In genomic region chr14:33738481-33738880, GRCh38 we compare ENCODE assay signal across 29 cellular contexts.
"Had no signal": no experiment of that assay in that cellular context is flagged by ENCODE, and none has a peak within 500 bp of the region (broad histone marks: within the 10 kb centered on the region; RNA-seq: fewer than 3 reads in every experiment).

No MANE protein-coding gene starts in this region.

- DNase-seq: activated CD4-positive, alpha-beta memory T cell treated with anti-CD3 and anti-CD28 coated beads for 36 hours; activated CD4-positive, alpha-beta T cell treated with anti-CD3 and anti-CD28 coated beads, Interleukin-2, amount 10 ng/mL, durations not matched to agents 7 days and 5 days; activated CD4-positive, CD25-positive, alpha-beta regulatory T cell; activated gamma-delta T cell; activated naive CD4-positive, alpha-beta T cell treated with anti-CD3 and anti-CD28 coated beads for 36 hours; activated T-cell treated with anti-CD3 and anti-CD28 coated beads for 4 hours; activated T-cell treated with anti-CD3 and anti-CD28 coated beads, Interleukin-2, amount 50 U/mL, for 48 hours; amygdala; Kasumi-1; KBM-7; NCI-H1092; NCI-H1417 treated with DMSO at 0.1 percent for 48 hours; NCI-H1694; NCI-H2029; NCI-H446; NCI-H524; PC-3; SIG-M5; T-cell; T-helper 2 cell; T1000 had no signal

- H3K36me3 Mint-ChIP-seq: activated CD4-positive, alpha-beta memory T cell treated with anti-CD3 and anti-CD28 coated beads for 36 hours; activated naive CD8-positive, alpha-beta T cell; T-cell had no signal

- H3K4me1 Mint-ChIP-seq: activated CD4-positive, alpha-beta T cell treated with anti-CD3 and anti-CD28 coated beads, Interleukin-2, amount 10 ng/mL, durations not matched to agents 7 days and 5 days; central memory CD8-positive, alpha-beta T cell had no signal

- FAIRE-seq: astrocyte, RCC 7860, TTC549 had no signal

- H3K4me3 Mint-ChIP-seq: activated CD4-positive, alpha-beta memory T cell treated with anti-CD3 and anti-CD28 coated beads for 36 hours; activated CD4-positive, alpha-beta T cell treated with anti-CD3 and anti-CD28 coated beads, Interleukin-2, amount 10 ng/mL, durations not matched to agents 7 days and 5 days; activated naive CD4-positive, alpha-beta T cell treated with anti-CD3 and anti-CD28 coated beads for 36 hours; activated naive CD8-positive, alpha-beta T cell; activated T-helper 17 cell treated with anti-CD3 and anti-CD28 coated beads, Interleukin-2, amount 50 U/mL, for 72 hours; brain; central memory CD8-positive, alpha-beta T cell; T-cell had no signal

- H3K27ac ChIP-seq: SK-N-MC had no signal

- H3K27me3 Mint-ChIP-seq: activated CD4-positive, alpha-beta memory T cell treated with anti-CD3 and anti-CD28 coated beads for 36 hours; activated T-helper 17 cell treated with anti-CD3 and anti-CD28 coated beads, Interleukin-2, amount 50 U/mL, for 72 hours; brain; central memory CD8-positive, alpha-beta T cell had no signal

- H3K9me3 Mint-ChIP-seq: activated CD4-positive, alpha-beta memory T cell treated with anti-CD3 and anti-CD28 coated beads for 36 hours; activated CD4-positive, alpha-beta T cell treated with anti-CD3 and anti-CD28 coated beads, Interleukin-2, amount 10 ng/mL, durations not matched to agents 7 days and 5 days; activated naive CD4-positive, alpha-beta T cell treated with anti-CD3 and anti-CD28 coated beads for 36 hours; activated T-helper 17 cell treated with anti-CD3 and anti-CD28 coated beads, Interleukin-2, amount 50 U/mL, for 72 hours; T-cell had no signal

- ATAC-seq: activated T-helper 17 cell treated with anti-CD3 and anti-CD28 coated beads, Interleukin-2, amount 50 U/mL, for 72 hours; T-cell had no signal

- H3K4me3 ChIP-seq: SK-N-MC had no signal

- H3K27ac Mint-ChIP-seq: activated CD4-positive, alpha-beta memory T cell treated with anti-CD3 and anti-CD28 coated beads for 36 hours; activated CD4-positive, alpha-beta T cell treated with anti-CD3 and anti-CD28 coated beads, Interleukin-2, amount 10 ng/mL, durations not matched to agents 7 days and 5 days; activated naive CD4-positive, alpha-beta T cell treated with anti-CD3 and anti-CD28 coated beads for 36 hours; activated naive CD8-positive, alpha-beta T cell; activated T-helper 17 cell treated with anti-CD3 and anti-CD28 coated beads, Interleukin-2, amount 50 U/mL, for 72 hours; brain; T-cell had no signal
